8 cellular contexts compared by ENCODE assay signal in genomic region chr12:7989827-7990491, GRCh38. TPM values are rescaled to one million over a fixed set of nuclear protein-coding genes. Genes with fewer than 3 reads are reported as not detected.
DNase-seq lines count a peak whose midpoint lies in the region; ATAC-seq, FAIRE-seq and TF ChIP-seq lines count a peak whose summit lies in the region.

No MANE protein-coding gene starts in this region.

- no peaks in the 10 kb centered on the region for H4K20me1 ChIP-seq in H1 (replicated peaks in 1 of 2; ENCODE audit: control insufficient read depth in 1 of 2, insufficient read depth in 2 of 2, low read length in 2 of 2)

- H3K79me1 ChIP-seq in H1 (ENCODE audit: low read depth, low read length) = no peaks in the 10 kb centered on the region

- H3K23me2 ChIP-seq in H1 (ENCODE audit: low read depth, low read length) = no peaks in the 10 kb centered on the region

- 75% methylated on average over 6 of the region's 6 CpGs; no CpG with 5 or more reads in 1 of the 2 experiments for WGBS in H1 (ENCODE audit: extremely low coverage in 1 of 2, insufficient coverage in 1 of 2, insufficient read length in 1 of 2, insufficient replicate concordance in 2 of 2, low coverage in 1 of 2, low lambda C conversion rate in 2 of 2, missing lambda C conversion rate in 1 of 2), 2 experiments

- no peak overlapping the region for H3K9ac ChIP-seq in H1 (replicated peaks in 1 of 4; ENCODE audit: extremely low read depth in 1 of 4, low read depth in 3 of 4, low read length in 3 of 4)

- H3K36me3 ChIP-seq in H1 (ENCODE audit: control insufficient read depth in 2 of 4, insufficient read depth in 4 of 4, low read length in 3 of 4) = no peaks in the 10 kb centered on the region
- no peaks in the 10 kb centered on the region for H3K36me3 ChIP-seq in SJCRH30

- no peak overlapping the region for H4K91ac ChIP-seq in H1 (replicated peaks; ENCODE audit: insufficient read length, low read length)

- H2BK12ac ChIP-seq in H1 (ENCODE audit: low read depth, low read length) = no peak overlapping the region

- DNase-seq in activated CD4-positive, CD25-positive, alpha-beta regulatory T cell treated with anti-CD3 and anti-CD28 coated beads, Interleukin-2, amount 50 U/mL, for 72 hours = peak; percentile 53
- DNase-seq in H1 (ENCODE audit: low read depth in 1 of 2, low spot score in 2 of 2) = no peak
- DNase-seq in stimulated activated CD4-positive, alpha-beta T cell treated with anti-CD3 and anti-CD28 coated beads, Interleukin-1b, Interleukin-23, amount 100 ng/mL, for 48 hours = peak; percentile 88
- DNase-seq in NCI-H69 (lab: John Stamatoyannopoulos, UW) = no peak
- no peak for DNase-seq in SJCRH30
- DNase-seq in AG08396 (ENCODE audit: low spot score) = no peak
- no peak for DNase-seq in anterior cingulate cortex (lab: John Stamatoyannopoulos, UW)

- H3K4me1 ChIP-seq in H1 (replicated peaks in 1 of 4; ENCODE audit: control insufficient read depth in 3 of 4, insufficient read depth in 4 of 4, low read length in 3 of 4) = peaks cover 0 to 6% (median 2%) of the 10 kb centered on the region in 4 experiments; a peak in 5 of 7 replicates
- H3K4me1 ChIP-seq in SJCRH30 = no peaks in the 10 kb centered on the region

- no peak overlapping the region for H2BK15ac ChIP-seq in H1 (ENCODE audit: low read length)

- H4K8ac ChIP-seq in H1 (ENCODE audit: extremely low read depth, insufficient read depth, low read length) = no peak overlapping the region

- TF ChIP-seq POLR2A in H1 (IDR thresholded peaks at IDR 0.05; ENCODE audit: control extremely low read depth in 1 of 2, low read depth in 2 of 2, low read length in 2 of 2) = no peak

- no peaks in the 10 kb centered on the region for H3K9me3 ChIP-seq in H1 (ENCODE audit: insufficient read depth in 2 of 2, low read depth in 1 of 2, low read length in 1 of 2)
- no peaks in the 10 kb centered on the region for H3K9me3 ChIP-seq in SJCRH30 (replicated peaks)

- CTCF ChIA-PET in H1 (lab: Charles Lee; ENCODE audit: partially characterized antibody) = interaction anchor here (0.7 to 2.4 kb wide), 3 partner anchors 55 to 828 kb away, joined by 3 to 12 read pairs (median 3); no protein-coding TSS in a partner anchor

- peak overlapping the region; percentile 35 for H3K14ac ChIP-seq in H1 (ENCODE audit: insufficient read length)

- H3K27ac ChIP-seq in H1 (ENCODE audit: low read depth, low read length) = no peak overlapping the region
- H3K27ac ChIP-seq in SJCRH30 = no peak overlapping the region

- H3K79me2 ChIP-seq in H1 (ENCODE audit: control insufficient read depth in 1 of 2, insufficient read depth in 2 of 2, low read length in 2 of 2) = no peaks in the 10 kb centered on the region

- H2BK20ac ChIP-seq in H1 (ENCODE audit: low read length) = no peak overlapping the region

- H2AFZ ChIP-seq in H1 (ENCODE audit: low read length) = no peak overlapping the region

- H4K5ac ChIP-seq in H1 (ENCODE audit: insufficient read length, low read depth, low read length) = no peak overlapping the region

- no peaks in the 10 kb centered on the region for H3K27me3 ChIP-seq in H1 (replicated peaks in 1 of 4; ENCODE audit: control insufficient read depth in 3 of 4, extremely low read depth in 1 of 4, insufficient read depth in 3 of 4, low read length in 3 of 4)
- H3K27me3 ChIP-seq in SJCRH30 = no peaks in the 10 kb centered on the region; the same call in 1 of the 2 replicates

- FAIRE-seq in H1 (lab: Jason Lieb, UNC) = no peak

- POLR2A ChIA-PET in H1 (lab: Charles Lee; ENCODE audit: partially characterized antibody) = no interaction called here

- no peak for TF ChIP-seq CTCF in H1 (IDR thresholded peaks at IDR 0.05; ENCODE audit: control extremely low read depth in 1 of 3, insufficient read depth in 1 of 3, low read depth in 1 of 3, low read length in 3 of 3)

- H2BK5ac ChIP-seq in H1 (ENCODE audit: low read depth, low read length) = no peak overlapping the region

- no peak overlapping the region; the same call in 1 of the 2 replicates for H2AK5ac ChIP-seq in H1 (ENCODE audit: low read depth, low read length)

- no peak overlapping the region for H2BK120ac ChIP-seq in H1 (replicated peaks; ENCODE audit: low read depth, low read length)

- H3K23ac ChIP-seq in H1 (ENCODE audit: insufficient read length) = no peak overlapping the region

- TF ChIP-seq RAD21 in H1 (IDR thresholded peaks at IDR 0.05 in 1 of 2, conservative IDR thresholded peaks at IDR 0.05 in 1 of 2; ENCODE audit: low read depth in 2 of 2, low read length in 2 of 2) = no peak

- H3K4me3 ChIP-seq in H1 (ENCODE audit: extremely low read depth in 1 of 4, insufficient read depth in 2 of 4, low read depth in 3 of 4, low read length in 4 of 4) (no peak overlapping the region), SJCRH30 (no peak overlapping the region)

- H3K56ac ChIP-seq in H1 (replicated peaks; ENCODE audit: insufficient read length, low read depth, low read length) = no peak overlapping the region

- H3K4me2 ChIP-seq in H1 (ENCODE audit: insufficient read depth in 1 of 2, low read depth in 2 of 2, low read length in 2 of 2) = no peak overlapping the region

- peak; percentile 54 for ATAC-seq in HG02973 (IDR thresholded peaks at IDR 0.05; ENCODE audit: unreplicated experiment)

- no peak overlapping the region for H3K4ac ChIP-seq in H1 (replicated peaks; ENCODE audit: insufficient read length, low read depth, low read length)

- no peak overlapping the region for H3K18ac ChIP-seq in H1 (ENCODE audit: extremely low read depth, low read length)

- TF ChIP-seq EP300 in H1 (IDR thresholded peaks at IDR 0.05; ENCODE audit: borderline replicate concordance in 1 of 2, low read depth in 2 of 2, low read length in 2 of 2) = no peak

TF ChIP-seq in H1, 55 proteins besides CTCF, POLR2A, EP300 and RAD21 (continues in another document):
- no peak for TF ChIP-seq TEAD4 (IDR thresholded peaks at IDR 0.05; ENCODE audit: low read depth, low read length)
- no peak for TF ChIP-seq SP4 (IDR thresholded peaks at IDR 0.05; ENCODE audit: low read length)

RNA-seq across cellular contexts. Expression of gene FOXJ2, which starts 42.6 kb away (rescaled TPM):
- 8.2 and 9.3 TPM in 2 replicates for total RNA-seq in H1 (2021; fragmentation: NEBNext Ultra II Directional; extraction: Animal tissue kit (Norgen Biotek cat#: 25700))
- polyA plus RNA-seq in H1 (2011; rRNA removed) = 4.2 and 6.2 TPM in 2 replicates
- 4.1 TPM for polyA plus RNA-seq in H1 (2011; cell fraction: cytosol; rRNA removed)
- polyA plus RNA-seq in H1 (2011; cell fraction: nucleus; rRNA removed) = 9.7 TPM
- 4.9 to 7.1 TPM (median 6.2 TPM) in 4 replicates for polyA plus RNA-seq in H1 (2012, experiment 1 of 2)
- polyA plus RNA-seq in H1 (2012, experiment 2 of 2) = 4.4 TPM
- 5.9 TPM for polyA plus RNA-seq in H1 (2013, experiment 1 of 2)
- 5.7 TPM for polyA plus RNA-seq in H1 (2013, experiment 2 of 2)
- polyA minus RNA-seq in H1 (2011; rRNA and poly(A)+ RNA removed) = 4.6 and 7.8 TPM in 2 replicates
- polyA minus RNA-seq in H1 (2011; cell fraction: cytosol; rRNA and poly(A)+ RNA removed) = 4.4 TPM
- 6.0 TPM for polyA minus RNA-seq in H1 (2011; cell fraction: nucleus; rRNA and poly(A)+ RNA removed)
- 8.0 and 8.3 TPM in 2 replicates for total RNA-seq in SJCRH30 (2014; rRNA removed; shearing (Covaris generic))

RNA-seq across cellular contexts. Expression of gene SLC2A3, which starts 54.0 kb away (rescaled TPM):
- total RNA-seq in H1 (2021; fragmentation: NEBNext Ultra II Directional; extraction: Animal tissue kit (Norgen Biotek cat#: 25700)) = 664 and 688 TPM in 2 replicates
- 323 and 417 TPM in 2 replicates for polyA plus RNA-seq in H1 (2011; rRNA removed)
- polyA plus RNA-seq in H1 (2011; cell fraction: cytosol; rRNA removed) = 357 TPM
- polyA plus RNA-seq in H1 (2011; cell fraction: nucleus; rRNA removed) = 233 TPM
- 327 to 809 TPM (median 365 TPM) in 4 replicates for polyA plus RNA-seq in H1 (2012, experiment 1 of 2)
- 290 TPM for polyA plus RNA-seq in H1 (2012, experiment 2 of 2)
- 1,112 TPM for polyA plus RNA-seq in H1 (2013, experiment 1 of 2)
- polyA plus RNA-seq in H1 (2013, experiment 2 of 2) = 1,127 TPM
- polyA minus RNA-seq in H1 (2011; rRNA and poly(A)+ RNA removed) = 579 and 805 TPM in 2 replicates
- 243 TPM for polyA minus RNA-seq in H1 (2011; cell fraction: cytosol; rRNA and poly(A)+ RNA removed)
- polyA minus RNA-seq in H1 (2011; cell fraction: nucleus; rRNA and poly(A)+ RNA removed) = 193 TPM
- total RNA-seq in SJCRH30 (2014; rRNA removed; shearing (Covaris generic)) = 1.9 and 2.6 TPM in 2 replicates

Comparison
In these comparisons a context has a peak if more than half of its experiments do, and no peak if none do; other contexts are left out.
1. DNase-seq: peak in activated CD4-positive, CD25-positive, alpha-beta regulatory T cell treated with anti-CD3 and anti-CD28 coated beads, Interleukin-2, amount 50 U/mL, for 72 hours (single experiment) and stimulated activated CD4-positive, alpha-beta T cell treated with anti-CD3 and anti-CD28 coated beads, Interleukin-1b, Interleukin-23, amount 100 ng/mL, for 48 hours (single experiment); none in H1 (0 of 2), NCI-H69 (single experiment), SJCRH30 (0 of 2), AG08396 (single experiment) and anterior cingulate cortex (0 of 58).
2. RNA of gene SLC2A3, which starts 54.0 kb away (total RNA-seq): 664 to 688 TPM in H1; 1.9 to 2.6 TPM in SJCRH30; every median in the first group is over 100 times any median in the second.